Comparison of ENCODE assay signal across 8 cellular contexts in the genomic region with DNA sequence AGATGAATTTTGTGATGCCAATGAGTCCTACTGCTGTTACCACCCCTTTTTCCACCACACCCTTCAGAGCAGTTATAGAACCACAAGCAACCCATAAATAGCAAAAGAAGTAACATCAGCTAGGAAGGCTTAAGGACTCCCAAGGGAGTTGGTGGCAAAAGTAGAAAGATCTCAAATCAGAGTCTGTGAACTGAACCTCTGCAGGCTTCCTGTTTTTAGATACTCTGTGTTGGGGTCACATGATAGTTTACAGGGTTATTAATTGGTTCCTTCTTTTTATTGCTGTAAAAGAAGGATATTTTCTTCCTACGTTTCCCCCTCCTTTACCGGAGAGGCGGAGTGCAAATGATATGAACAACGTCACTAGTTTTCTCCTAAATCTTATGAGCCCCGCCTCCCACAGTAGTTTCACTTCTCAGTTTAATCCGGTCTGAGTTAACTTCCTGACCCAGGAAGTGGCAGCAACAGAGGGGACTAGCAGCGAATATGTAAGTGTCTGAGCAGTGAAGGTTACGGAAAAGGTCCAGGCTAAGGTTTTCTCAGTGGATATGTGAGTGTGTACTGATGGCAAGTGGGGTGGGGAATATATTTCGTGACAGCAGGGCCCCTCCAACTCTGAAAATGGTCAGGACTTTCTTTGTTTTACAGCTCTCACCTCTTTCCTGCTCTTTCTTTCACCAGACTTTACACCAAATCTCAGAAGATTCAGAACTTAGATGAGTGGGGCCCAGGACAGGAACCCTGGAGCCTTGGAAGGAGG. TPM values are rescaled to one million over a fixed set of nuclear protein-coding genes. Genes with fewer than 3 reads are reported as not detected.
DNase-seq lines count a peak whose midpoint lies in the region; TF ChIP-seq lines count a peak whose summit lies in the region.

A gene with protein sequence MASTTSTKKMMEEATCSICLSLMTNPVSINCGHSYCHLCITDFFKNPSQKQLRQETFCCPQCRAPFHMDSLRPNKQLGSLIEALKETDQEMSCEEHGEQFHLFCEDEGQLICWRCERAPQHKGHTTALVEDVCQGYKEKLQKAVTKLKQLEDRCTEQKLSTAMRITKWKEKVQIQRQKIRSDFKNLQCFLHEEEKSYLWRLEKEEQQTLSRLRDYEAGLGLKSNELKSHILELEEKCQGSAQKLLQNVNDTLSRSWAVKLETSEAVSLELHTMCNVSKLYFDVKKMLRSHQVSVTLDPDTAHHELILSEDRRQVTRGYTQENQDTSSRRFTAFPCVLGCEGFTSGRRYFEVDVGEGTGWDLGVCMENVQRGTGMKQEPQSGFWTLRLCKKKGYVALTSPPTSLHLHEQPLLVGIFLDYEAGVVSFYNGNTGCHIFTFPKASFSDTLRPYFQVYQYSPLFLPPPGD (plus strand): TSS at position 435 of the 760 bp plus-strand sequence. CDS start 3,721 bp downstream, outside the sequence.

- H3K4me1 Mint-ChIP-seq in HFFc6 (ENCODE audit: low read depth) = peaks cover 78% of the 10 kb centered on the region
- H3K4me1 Mint-ChIP-seq in activated CD4-positive, alpha-beta T cell treated with anti-CD3 and anti-CD28 coated beads, Interleukin-2, amount 10 ng/mL, durations not matched to agents 24 days and 14 days = peaks cover 75% of the 10 kb centered on the region

- H3K36me3 Mint-ChIP-seq in HFFc6 (ENCODE audit: low read depth) = peaks cover 26% of the 10 kb centered on the region
- H3K36me3 Mint-ChIP-seq in activated CD4-positive, alpha-beta T cell treated with anti-CD3 and anti-CD28 coated beads, Interleukin-2, amount 10 ng/mL, durations not matched to agents 24 days and 14 days (ENCODE audit: low read depth) = peaks cover 51% of the 10 kb centered on the region

- DNase-seq in GM13976 (ENCODE audit: low spot score) = peak; percentile 71
- DNase-seq in HFFc6 = peak; percentile 89
- DNase-seq in NAMALWA (ENCODE audit: low spot score) = peak; percentile 97
- peak; percentile 94 for DNase-seq in activated CD4-positive, alpha-beta T cell treated with anti-CD3 and anti-CD28 coated beads, Interleukin-2, amount 10 ng/mL, durations not matched to agents 24 days and 14 days
- peak; percentile 56 to 89 for DNase-seq in dermis microvascular lymphatic vessel endothelial cell (ENCODE audit: low read depth in 2 of 2)
- DNase-seq in lung microvascular endothelial cell (ENCODE audit: low read depth in 2 of 2) = peak; percentile 74 to 94
- DNase-seq in stimulated activated CD8-positive, alpha-beta memory T cell treated with anti-CD3 and anti-CD28 coated beads, Interleukin-15, amount 100 ng/mL, for 4 hours (ENCODE audit: low read depth in 2 of 2) = peak; percentile 23 to 68
- DNase-seq in NCI-H526 (lab: John Stamatoyannopoulos, UW) = no peak

- intact Hi-C loops in activated CD4-positive, alpha-beta T cell treated with anti-CD3 and anti-CD28 coated beads, Interleukin-2, amount 10 ng/mL, durations not matched to agents 24 days and 14 days (cut with micrococcal nuclease) = loop anchor here (1.0 to 5.0 kb wide), 6 partner anchors 14 to 824 kb away; a partner anchor contains a TSS

- no peaks in the 10 kb centered on the region for H3K27me3 Mint-ChIP-seq in HFFc6 (ENCODE audit: insufficient read depth)
- no peaks in the 10 kb centered on the region for H3K27me3 Mint-ChIP-seq in activated CD4-positive, alpha-beta T cell treated with anti-CD3 and anti-CD28 coated beads, Interleukin-2, amount 10 ng/mL, durations not matched to agents 24 days and 14 days

- H3K27ac Mint-ChIP-seq in HFFc6 = peak within 1 kb of the TSS; percentile 100
- H3K27ac Mint-ChIP-seq in activated CD4-positive, alpha-beta T cell treated with anti-CD3 and anti-CD28 coated beads, Interleukin-2, amount 10 ng/mL, durations not matched to agents 24 days and 14 days = peak within 1 kb of the TSS; percentile 96

- in situ Hi-C loops in GM13976 (cut with MboI; ENCODE audit: low sequenced_read_pairs, unreplicated experiment) = no loop called here

- peak within 1 kb of the TSS; percentile 99 for H3K4me3 Mint-ChIP-seq in HFFc6
- H3K4me3 Mint-ChIP-seq in activated CD4-positive, alpha-beta T cell treated with anti-CD3 and anti-CD28 coated beads, Interleukin-2, amount 10 ng/mL, durations not matched to agents 24 days and 14 days = peak within 1 kb of the TSS; percentile 88

- no peaks in the 10 kb centered on the region for H3K9me3 Mint-ChIP-seq in HFFc6
- H3K9me3 Mint-ChIP-seq in activated CD4-positive, alpha-beta T cell treated with anti-CD3 and anti-CD28 coated beads, Interleukin-2, amount 10 ng/mL, durations not matched to agents 24 days and 14 days = peaks cover 12% of the 10 kb centered on the region

- no peak for TF ChIP-seq CTCF in GM13976 (IDR thresholded peaks at IDR 0.05; ENCODE audit: borderline replicate concordance, control extremely low read depth, extremely low read depth, insufficient read depth, missing control alignments)
- no peak for TF ChIP-seq CTCF in HFFc6 (IDR thresholded peaks at IDR 0.05)

RNA-seq across cellular contexts. Expression of the gene that starts here (rescaled TPM):
- 1 to 10 TPM; 5.4 to 7.5 (median 6.8) TPM for total RNA-seq in HFFc6 (2021; fragmentation: NEBNext Ultra II Directional; extraction: Animal tissue kit (Norgen Biotek cat#: 25700))
- 23.0 and 24.5 TPM in 2 replicates for total RNA-seq in activated CD4-positive, alpha-beta T cell treated with anti-CD3 and anti-CD28 coated beads, Interleukin-2, amount 10 ng/mL, durations not matched to agents 24 days and 14 days
- total RNA-seq in dermis microvascular lymphatic vessel endothelial cell (4.7 and 6.3 TPM in 2 replicates), lung microvascular endothelial cell (4.8 and 5.9 TPM in 2 replicates)

Comparison
In these comparisons a context has a peak if more than half of its experiments do, and no peak if none do; other contexts are left out.
1. DNase-seq: peak in GM13976 (single experiment), HFFc6 (single experiment), NAMALWA (single experiment), activated CD4-positive, alpha-beta T cell treated with anti-CD3 and anti-CD28 coated beads, Interleukin-2, amount 10 ng/mL, durations not matched to agents 24 days and 14 days (single experiment), dermis microvascular lymphatic vessel endothelial cell (2 of 2), lung microvascular endothelial cell (2 of 2) and stimulated activated CD8-positive, alpha-beta memory T cell treated with anti-CD3 and anti-CD28 coated beads, Interleukin-15, amount 100 ng/mL, for 4 hours (2 of 2); none in NCI-H526 (0 of 2).